In the genomic region with DNA sequence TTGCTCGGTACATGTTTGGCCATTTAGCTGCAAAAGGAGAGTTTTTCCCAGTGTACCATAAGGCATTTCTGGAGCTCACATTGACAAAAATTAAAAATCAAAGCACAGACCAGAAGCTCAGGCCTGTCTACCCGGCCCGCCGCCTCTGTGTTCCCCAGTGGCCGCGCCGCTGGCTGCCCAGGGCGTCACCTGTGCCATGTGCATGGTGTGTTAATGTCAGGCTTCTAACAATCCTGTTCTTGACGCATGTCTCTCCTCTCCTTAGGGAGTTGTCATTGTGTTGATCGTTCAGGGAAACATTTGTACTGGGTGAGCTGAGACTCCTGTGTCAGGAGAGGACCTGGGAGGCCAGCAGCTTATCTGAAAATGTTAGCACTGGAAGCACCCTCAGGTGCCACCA, we compare ENCODE assay signal across 35 cellular contexts. TPM values are rescaled to one million over a fixed set of nuclear protein-coding genes. Genes with fewer than 3 reads are reported as not detected.
DNase-seq lines count a peak whose midpoint lies in the region; ATAC-seq, FAIRE-seq and TF ChIP-seq lines count a peak whose summit lies in the region.
"Had no signal": no experiment of that assay in that cellular context is flagged by ENCODE, and none has a peak within 500 bp of the region (broad histone marks: within the 10 kb centered on the region; RNA-seq: fewer than 3 reads in every experiment).

No MANE protein-coding gene starts in this region.

- H3K27ac Mint-ChIP-seq in T-cell: no peak overlapping the region
- H3K27ac Mint-ChIP-seq: B cell; CD14-positive monocyte; CD4-positive, alpha-beta memory T cell; CD4-positive, alpha-beta T cell; CD4-positive, CD25-positive, alpha-beta regulatory T cell; CD8-positive, alpha-beta memory T cell; CD8-positive, alpha-beta T cell had no signal

- peak; percentile 45 for TF ChIP-seq EP300 in neural cell (conservative IDR thresholded peaks at IDR 0.05; ENCODE audit: poor library complexity, severe bottlenecking)

- H3F3A ChIP-seq in neural cell (ENCODE audit: insufficient read depth, low read length, poor library complexity, severe bottlenecking): no peaks in the 10 kb centered on the region

- CTCF ChIA-PET in T-cell (lab: Charles Lee): no interaction called here

- H3K56ac ChIP-seq in mesendoderm (ENCODE audit: low read length): no peak overlapping the region

- H3K79me1 ChIP-seq in mesendoderm (ENCODE audit: low read length): no peaks in the 10 kb centered on the region

- H3K9me3 Mint-ChIP-seq in T-cell: no peaks in the 10 kb centered on the region
- H3K9me3 Mint-ChIP-seq: CD14-positive monocyte; CD4-positive, alpha-beta memory T cell; CD4-positive, alpha-beta T cell; CD4-positive, CD25-positive, alpha-beta regulatory T cell; CD8-positive, alpha-beta memory T cell; CD8-positive, alpha-beta T cell had no signal

- H3K23ac ChIP-seq in mesendoderm (ENCODE audit: low read length): no peak overlapping the region

- no peak overlapping the region for H4K8ac ChIP-seq in mesendoderm (ENCODE audit: low read depth, low read length)

- H3K27me3 ChIP-seq in bronchial epithelial cell (ENCODE audit: control insufficient read depth, insufficient read depth, low read length) (peaks cover 20% of the 10 kb centered on the region), neural cell (ENCODE audit: insufficient read depth, low read depth, low read length) (no peaks in the 10 kb centered on the region), aorta (ENCODE audit: control insufficient read depth in 1 of 2, insufficient read depth in 2 of 2, low read length in 1 of 2) (peaks cover 0 to 1% of the 10 kb centered on the region in 2 donors), mesendoderm (ENCODE audit: insufficient read depth, low read length, poor library complexity) (no peaks in the 10 kb centered on the region)
- H3K27me3 ChIP-seq: BE2C; BLaER1; BLaER1 treated with 17β-estradiol and CSF1 and Interleukin-3, amounts not matched to agents 10 nM and 100 nM had no signal

- DNase-seq in bronchial epithelial cell (ENCODE audit: low read depth): no peak
- DNase-seq in aorta: no peak
- no peak for DNase-seq in NCI-H2107 treated with DMSO at 0.1 percent for 48 hours (lab: John Stamatoyannopoulos, UW; ENCODE audit: unreplicated experiment)
- DNase-seq in T-cell: no peak
- no peak for DNase-seq in mesendoderm
- DNase-seq: 8988T; ACHN; AML-193; BE2C; C1 segment of cervical spinal cord; Caco-2; Calu3; CD4-positive, alpha-beta memory T cell; CD4-positive, alpha-beta T cell; CD4-positive, CD25-positive, alpha-beta regulatory T cell; CD8-positive, alpha-beta memory T cell; CD8-positive, alpha-beta T cell; COR-L47; DMS 273 treated with DMSO at 0.1 percent for 48 hours; DMS153; DMS53; DMS79; DMS79 treated with DMSO at 0.1 percent for 48 hours; DND-41; EL had no signal

- H3K27me3 Mint-ChIP-seq in T-cell: peaks cover 33 to 53% of the 10 kb centered on the region in 2 donors

- peak; percentile 13 for FAIRE-seq in bronchial epithelial cell (lab: Jason Lieb, UNC)
- FAIRE-seq: A204.1, A549, D721Med had no signal

- H3K79me2 ChIP-seq in neural cell (replicated peaks; ENCODE audit: insufficient read depth, low read length): no peaks in the 10 kb centered on the region
- H3K79me2 ChIP-seq in mesendoderm (ENCODE audit: control insufficient read depth, insufficient read depth, low read length): no peaks in the 10 kb centered on the region

- H3K9ac ChIP-seq in neural cell (ENCODE audit: low read length) (no peak overlapping the region), mesendoderm (ENCODE audit: low read length) (no peak overlapping the region)
- H3K9ac ChIP-seq: BLaER1; BLaER1 treated with 17β-estradiol and CSF1 and Interleukin-3, amounts not matched to agents 10 nM and 100 nM had no signal

- H2BK5ac ChIP-seq in mesendoderm (ENCODE audit: low read length): no peak overlapping the region

- H3K4me1 Mint-ChIP-seq in T-cell: no peaks in the 10 kb centered on the region
- H3K4me1 Mint-ChIP-seq: B cell; CD4-positive, alpha-beta memory T cell; CD4-positive, CD25-positive, alpha-beta regulatory T cell; CD8-positive, alpha-beta memory T cell had no signal

- no peaks in the 10 kb centered on the region for H3K4me1 ChIP-seq in aorta (ENCODE audit: control insufficient read depth in 1 of 2, insufficient read depth in 2 of 2, low read length in 2 of 2)
- H3K4me1 ChIP-seq in mesendoderm (ENCODE audit: control insufficient read depth, low read depth, low read length): no peaks in the 10 kb centered on the region
- H3K4me1 ChIP-seq: A549, BE2C, Caco-2 had no signal

- no peak overlapping the region for H3K4me3 ChIP-seq in bronchial epithelial cell (ENCODE audit: low read depth, low read length)
- H3K4me3 ChIP-seq in neural cell (ENCODE audit: low read length): no peak overlapping the region
- H3K4me3 ChIP-seq in aorta (ENCODE audit: low read length in 2 of 2): no peak overlapping the region
- H3K4me3 ChIP-seq in mesendoderm (ENCODE audit: low read length): no peak overlapping the region
- H3K4me3 ChIP-seq: A549; BLaER1; BLaER1 treated with 17β-estradiol and CSF1 and Interleukin-3, amounts not matched to agents 10 nM and 100 nM had no signal

- TF ChIP-seq RAD21 in neural cell (conservative IDR thresholded peaks at IDR 0.05): no peak

- no peaks in the 10 kb centered on the region for H3K36me3 ChIP-seq in bronchial epithelial cell (ENCODE audit: control insufficient read depth, insufficient read depth, low read length)
- H3K36me3 ChIP-seq in neural cell (ENCODE audit: insufficient read depth, low read length): no peaks in the 10 kb centered on the region
- no peaks in the 10 kb centered on the region for H3K36me3 ChIP-seq in aorta (ENCODE audit: control insufficient read depth in 1 of 2, insufficient read depth in 2 of 2, low read length in 1 of 2)
- no peaks in the 10 kb centered on the region for H3K36me3 ChIP-seq in mesendoderm (ENCODE audit: control insufficient read depth, insufficient read depth, low read length)
- H3K36me3 ChIP-seq: BE2C; BLaER1; BLaER1 treated with 17β-estradiol and CSF1 and Interleukin-3, amounts not matched to agents 10 nM and 100 nM had no signal

- peak; percentile 30 for ATAC-seq in aorta (ENCODE audit: low FRiP score)
- ATAC-seq in T-cell (replicated peaks in 1 of 4): no peak
- ATAC-seq: A549; CD8-positive, alpha-beta T cell had no signal

- no peaks in the 10 kb centered on the region for H3K9me2 ChIP-seq in neural cell (ENCODE audit: insufficient read depth, low read length)

- no peak overlapping the region for H2AK5ac ChIP-seq in mesendoderm (ENCODE audit: low read length)

- no peak overlapping the region for H3K4me3 Mint-ChIP-seq in T-cell
- H3K4me3 Mint-ChIP-seq: B cell; CD14-positive monocyte; CD4-positive, alpha-beta memory T cell; CD4-positive, alpha-beta T cell; CD4-positive, CD25-positive, alpha-beta regulatory T cell; CD8-positive, alpha-beta memory T cell; CD8-positive, alpha-beta T cell had no signal

- no peaks in the 10 kb centered on the region for H4K20me1 ChIP-seq in neural cell (ENCODE audit: insufficient read depth)
- H4K20me1 ChIP-seq: BLaER1 had no signal

- no peak overlapping the region for H4K5ac ChIP-seq in mesendoderm (ENCODE audit: low read length)

- no peak overlapping the region for H2BK15ac ChIP-seq in mesendoderm (replicated peaks; ENCODE audit: low read depth)

- no peak overlapping the region for H3K18ac ChIP-seq in mesendoderm (ENCODE audit: low read length)

- H2BK120ac ChIP-seq in mesendoderm (ENCODE audit: low read depth, low read length): no peak overlapping the region

- H2AFZ ChIP-seq in neural cell (ENCODE audit: low read depth, low read length): no peak overlapping the region

- H3K4me2 ChIP-seq in neural cell (ENCODE audit: low read length) (no peak overlapping the region), mesendoderm (ENCODE audit: low read length) (no peak overlapping the region)
- H3K4me2 ChIP-seq: A549 had no signal

- no peak overlapping the region for H3K4ac ChIP-seq in mesendoderm (ENCODE audit: low read depth, low read length)

- no peaks in the 10 kb centered on the region for H3K36me3 Mint-ChIP-seq in T-cell
- H3K36me3 Mint-ChIP-seq: CD14-positive monocyte; CD4-positive, alpha-beta memory T cell; CD4-positive, CD25-positive, alpha-beta regulatory T cell; CD8-positive, alpha-beta memory T cell; CD8-positive, alpha-beta T cell had no signal

- H3K27ac ChIP-seq in neural cell (ENCODE audit: low read length) (no peak overlapping the region), aorta (ENCODE audit: low read depth in 1 of 2, low read length in 2 of 2) (no peak overlapping the region), mesendoderm (ENCODE audit: low read depth, low read length) (no peak overlapping the region)
- H3K27ac ChIP-seq: 22Rv1; A549; BLaER1; BLaER1 treated with 17β-estradiol and CSF1 and Interleukin-3, amounts not matched to agents 10 nM and 100 nM; C4-2B had no signal

- H3K9me3 ChIP-seq in neural cell (ENCODE audit: low read length) (no peaks in the 10 kb centered on the region), aorta (ENCODE audit: control insufficient read depth, low read length) (no peaks in the 10 kb centered on the region)
- H3K9me3 ChIP-seq: A549; BE2C; BLaER1; BLaER1 treated with 17β-estradiol and CSF1 and Interleukin-3, amounts not matched to agents 10 nM and 100 nM; Caco-2 had no signal

- TF ChIP-seq CTCF in bronchial epithelial cell (IDR thresholded peaks at IDR 0.05; ENCODE audit: insufficient read depth, low read length, severe bottlenecking) (no peak), neural cell (IDR thresholded peaks at IDR 0.05; ENCODE audit: poor library complexity, severe bottlenecking) (no peak)

- WGBS in aorta, 2 donors: 86% methylated on average over 10 of the region's 10 CpGs
- no CpG with 5 or more reads among the region's 10 CpGs for WGBS in mesendoderm (ENCODE audit: extremely low coverage, insufficient coverage, low lambda C conversion rate)

- intact Hi-C loops in aorta (cut with DNase I): no loop called here

- POLR2A ChIA-PET in T-cell (lab: Charles Lee): interaction anchor here in 1 of 2 donors (0.5 kb wide), 1 partner anchor 741 kb away, joined by 4 read pairs; no protein-coding TSS in a partner anchor

TF ChIP-seq in neural cell, 6 proteins besides CTCF, POLR2A, EP300 and RAD21:
- TF ChIP-seq POLR2AphosphoS5 (IDR thresholded peaks at IDR 0.05): peak; percentile 52
- no peak for TF ChIP-seq SMC3 (conservative IDR thresholded peaks at IDR 0.05; ENCODE audit: poor library complexity)
TF ChIP-seq in neural cell: peak in this region for 1.

RNA-seq across cellular contexts. Expression of a gene that starts 9.6 kb away (rescaled TPM):
- total RNA-seq in bronchial epithelial cell: under 0.01 TPM in 1 of 2 replicates, not detected in the other
- polyA plus RNA-seq in neural cell: 0.26 and 0.43 TPM in 2 replicates
- 0.24 and 0.35 TPM in 2 replicates for polyA minus RNA-seq in neural cell
- total RNA-seq in aorta: 1 to 10 TPM; 1.8 to 5.3 TPM
- polyA plus RNA-seq in aorta: under 1 TPM; 0.25 to 0.33 TPM
- 10 to 100 TPM in 1 of 5 donors, 1 to 10 TPM in 4; 4.8 to 14.1 (median 7.8) TPM for total RNA-seq in T-cell
- polyA plus RNA-seq in mesendoderm (2013, experiment 1 of 2): 0.03 TPM
- polyA plus RNA-seq in mesendoderm (2013, experiment 2 of 2): 0.11 TPM
- total RNA-seq: Caco-2, Calu3 had no signal
